Comparison of ENCODE assay signal across 16 cellular contexts in genomic region chr10:4043897-4044296, GRCh38.
A peak's percentile ranks its signal among the peaks of the same experiment; 100 is the strongest.
DNase-seq lines count a peak whose midpoint lies in the region; ATAC-seq, FAIRE-seq and TF ChIP-seq lines count a peak whose summit lies in the region.
"Had no signal": no experiment of that assay in that cellular context is flagged by ENCODE, and none has a peak within 500 bp of the region (broad histone marks: within the 10 kb centered on the region; RNA-seq: fewer than 3 reads in every experiment).

No MANE protein-coding gene starts in this region.

- no peaks in the 10 kb centered on the region for H3K79me2 ChIP-seq in endothelial cell of umbilical vein (ENCODE audit: control insufficient read depth, insufficient read depth, low read length)

- H3K4me2 ChIP-seq in endothelial cell of umbilical vein (ENCODE audit: insufficient read depth, low read length) = peak overlapping the region; percentile 66
- H3K4me2 ChIP-seq: KMS-11 had no signal

- no peaks in the 10 kb centered on the region for H3K4me1 ChIP-seq in HEK293 (ENCODE audit: control insufficient read depth, insufficient read depth, low read length)
- H3K4me1 ChIP-seq in endothelial cell of umbilical vein (ENCODE audit: control insufficient read depth, extremely low read depth, insufficient read depth, low read length) = peaks cover 21% of the 10 kb centered on the region
- H3K4me1 ChIP-seq: Peyer's patch had no signal

- no peaks in the 10 kb centered on the region for H3K27me3 ChIP-seq in endothelial cell of umbilical vein (ENCODE audit: control insufficient read depth in 2 of 2, insufficient read depth in 2 of 2, low read length in 2 of 2)
- H3K27me3 ChIP-seq: Peyer's patch had no signal

- CTCF ChIA-PET in HEK293 (lab: Yijun Ruan, JAX) = no interaction called here
- CTCF ChIA-PET in endothelial cell of umbilical vein (lab: Charles Lee) = interaction anchor here (0.8 kb wide), 1 partner anchor 72 kb away, joined by 3 read pairs; no protein-coding TSS in a partner anchor

- H4K20me1 ChIP-seq in endothelial cell of umbilical vein (replicated peaks; ENCODE audit: control insufficient read depth, extremely low read depth, insufficient read depth, low read length) = no peaks in the 10 kb centered on the region

- POLR2A ChIA-PET in HEK293 (lab: Yijun Ruan, JAX) = no interaction called here
- POLR2A ChIA-PET in endothelial cell of umbilical vein (lab: Charles Lee) = interaction anchor here (0.9 kb wide), 1 partner anchor 154 kb away, joined by 3 read pairs; no protein-coding TSS in a partner anchor

- no TSS peak for BruUV-seq in endothelial cell of umbilical vein (replicated peaks; lab: Mats Ljungman, UMichigan)

- no peak overlapping the region for H3K4me3 ChIP-seq in HEK293 (ENCODE audit: low read depth, low read length)
- no peak overlapping the region for H3K4me3 ChIP-seq in endothelial cell of umbilical vein (replicated peaks in 1 of 3; ENCODE audit: insufficient read depth in 1 of 3, low read depth in 1 of 3, low read length in 3 of 3)
- H3K4me3 ChIP-seq: Peyer's patch had no signal

- no peak overlapping the region for H2AFZ ChIP-seq in endothelial cell of umbilical vein (ENCODE audit: low read depth, low read length)

- H3K9me1 ChIP-seq in endothelial cell of umbilical vein (replicated peaks; ENCODE audit: control insufficient read depth, extremely low read depth, insufficient read depth, low read length) = no peaks in the 10 kb centered on the region

- H3K27ac ChIP-seq in HEK293 (ENCODE audit: extremely low read depth, low read depth, low read length) = no peak overlapping the region
- peak overlapping the region; percentile 66 for H3K27ac ChIP-seq in endothelial cell of umbilical vein (ENCODE audit: insufficient read depth, low read depth, low read length)
- H3K27ac ChIP-seq: KMS-11, Peyer's patch had no signal

- FAIRE-seq in endothelial cell of umbilical vein (lab: Jason Lieb, UNC) = peak; percentile 98
- FAIRE-seq: H1 had no signal

- TF ChIP-seq POLR2A in endothelial cell of umbilical vein (IDR thresholded peaks at IDR 0.05; ENCODE audit: low read depth, low read length) = peak; percentile 67

- H3K9me3 ChIP-seq in HEK293 (ENCODE audit: control insufficient read depth, insufficient read depth, low read depth, low read length) = no peaks in the 10 kb centered on the region
- H3K9me3 ChIP-seq in endothelial cell of umbilical vein (replicated peaks; ENCODE audit: control insufficient read depth, insufficient read depth, low read length) = peaks cover 6% of the 10 kb centered on the region

- dilution Hi-C loops in endothelial cell of umbilical vein (cut with MboI; ENCODE audit: extremely low pct_ligation_motif_present, low sequenced_read_pairs) = no loop called here

- H3K9ac ChIP-seq in endothelial cell of umbilical vein (replicated peaks; ENCODE audit: extremely low read depth, insufficient read depth, low read length) = peak overlapping the region; percentile 14
- H3K9ac ChIP-seq: KMS-11 had no signal

- H3K36me3 ChIP-seq in HEK293 (ENCODE audit: control insufficient read depth in 2 of 2, insufficient read depth in 1 of 2, low read length in 2 of 2) (no peaks in the 10 kb centered on the region), endothelial cell of umbilical vein (ENCODE audit: control insufficient read depth in 2 of 2, extremely low read depth in 1 of 2, insufficient read depth in 2 of 2, low read length in 2 of 2) (no peaks in the 10 kb centered on the region)
- H3K36me3 ChIP-seq: Peyer's patch had no signal

- peak; percentile 57 for DNase-seq in OCI-M1 (lab: John Stamatoyannopoulos, UW)
- DNase-seq in endothelial cell of umbilical vein (ENCODE audit: low read depth, low spot score) = peak; percentile 97
- peak; percentile 94 for DNase-seq in pulmonary artery endothelial cell (ENCODE audit: low read depth, low spot score)
- DNase-seq in NCI-H1105 (lab: John Stamatoyannopoulos, UW) = no peak
- no peak for DNase-seq in NK-92 (lab: John Stamatoyannopoulos, UW; ENCODE audit: unreplicated experiment)
- DNase-seq: CD4-positive, CD25-positive, alpha-beta regulatory T cell; EL; NCI-H1092; NCI-H1694; NCI-H524; Peyer's patch; SHP77 had no signal

- ATAC-seq in GM18511 (IDR thresholded peaks at IDR 0.05; ENCODE audit: unreplicated experiment) = no peak

- intact Hi-C loops in endothelial cell of umbilical vein (cut with micrococcal nuclease) = loop anchor here (1.0 to 5.0 kb wide), 11 partner anchors 24 to 727 kb away; no protein-coding TSS in a partner anchor

- TF ChIP-seq CTCF in HEK293 (tag by site-specific recombination; IDR thresholded peaks at IDR 0.05) = no peak
- no peak for TF ChIP-seq CTCF in endothelial cell of umbilical vein (IDR thresholded peaks at IDR 0.05; ENCODE audit: extremely low read depth in 1 of 2, insufficient read depth in 1 of 2, low read depth in 1 of 2, low read length in 2 of 2)

TF ChIP-seq in HEK293, 187 proteins besides CTCF, POLR2A, EP300 and RAD21:
- TF ChIP-seq ZEB2 (tag by site-specific recombination; IDR thresholded peaks at IDR 0.05) (no peak), SCRT2 (tag by site-specific recombination; IDR thresholded peaks at IDR 0.05) (0 out of 2 replicates have a peak, but pooled peaks have one; percentile 20)

TF ChIP-seq in endothelial cell of umbilical vein, 7 proteins besides CTCF, POLR2A, EP300 and RAD21:
- TF ChIP-seq GATA2 (IDR thresholded peaks at IDR 0.05; ENCODE audit: insufficient read depth, insufficient read length, low read depth, low read length) (peak; percentile 98), POLR2AphosphoS5 (IDR thresholded peaks at IDR 0.05; ENCODE audit: insufficient read depth, low read depth, low read length) (peak; percentile 90), FOS (IDR thresholded peaks at IDR 0.05; ENCODE audit: borderline replicate concordance, insufficient read depth, low read length) (peak; percentile 59), MYC (IDR thresholded peaks at IDR 0.05; ENCODE audit: low read depth, low read length) (no peak), MAX (IDR thresholded peaks at IDR 0.05; ENCODE audit: insufficient read depth, insufficient read length) (peak; percentile 31), EZH2 (IDR thresholded peaks at IDR 0.05; ENCODE audit: borderline replicate concordance, low read depth, low read length, severe bottlenecking) (no peak), JUN (IDR thresholded peaks at IDR 0.05; ENCODE audit: borderline replicate concordance, insufficient read depth, insufficient read length, low read depth) (peak; percentile 91)

Comparison
In these comparisons a context has a peak if more than half of its experiments do, and no peak if none do; other contexts are left out.
1. DNase-seq: peak in OCI-M1 (single experiment), endothelial cell of umbilical vein (single experiment) and pulmonary artery endothelial cell (single experiment); none in NCI-H1105 (single experiment) and NK-92 (single experiment).